In the genomic region with DNA sequence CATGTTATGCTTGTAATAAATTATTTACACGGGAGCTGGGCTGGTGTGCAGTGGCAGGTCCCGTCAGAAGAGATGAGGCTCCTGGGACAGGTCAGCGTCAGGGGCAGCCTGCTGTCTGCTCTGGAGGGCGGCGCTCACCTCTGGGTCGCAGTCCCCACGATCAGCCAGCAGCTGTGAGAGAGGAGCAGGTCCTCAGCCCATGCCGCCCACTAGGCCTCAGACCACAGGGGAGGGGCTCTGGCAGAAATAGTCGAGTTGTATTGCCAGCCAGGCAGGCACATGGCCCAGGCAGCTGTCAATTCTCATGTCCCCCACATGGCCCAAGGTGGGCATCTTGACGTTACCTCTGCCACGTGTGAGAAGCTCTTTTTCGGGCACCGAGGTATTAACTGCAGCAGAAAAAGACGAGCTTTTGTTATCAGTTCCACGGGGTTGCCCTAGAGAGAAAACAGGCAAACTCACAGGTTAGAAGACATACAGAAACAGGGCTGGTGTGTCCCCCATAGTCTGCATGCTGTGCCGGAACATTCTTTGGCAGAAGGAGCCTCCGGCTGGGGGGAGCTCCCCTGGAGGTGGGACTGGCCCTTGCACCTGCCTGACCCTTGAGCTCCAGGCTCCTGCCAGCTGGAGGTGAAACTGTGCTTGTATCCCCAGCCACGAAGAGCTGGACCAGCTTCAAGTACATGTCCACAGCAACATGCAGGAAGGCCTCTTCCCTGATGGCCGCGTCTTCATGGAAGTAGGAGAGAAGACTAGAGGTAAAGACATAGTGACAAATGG, we compare ENCODE assay signal across 2 cellular contexts.
TF ChIP-seq lines count a peak whose summit lies in the region.

No MANE protein-coding gene starts in this region.

TF ChIP-seq in GM23338, 12 proteins besides CTCF, POLR2A, EP300 and RAD21:
- no peak for TF ChIP-seq ETS1 (IDR thresholded peaks at IDR 0.05)
- no peak for TF ChIP-seq STAT1 (IDR thresholded peaks at IDR 0.05; ENCODE audit: unreplicated experiment)
- TF ChIP-seq REST (IDR thresholded peaks at IDR 0.05; ENCODE audit: unreplicated experiment) = no peak
- TF ChIP-seq ZNF114 (CRISPR knock-in tag; IDR thresholded peaks at IDR 0.05) = no peak
- no peak for TF ChIP-seq JUNB (IDR thresholded peaks at IDR 0.05; ENCODE audit: unreplicated experiment)
- TF ChIP-seq, protein P1, sequence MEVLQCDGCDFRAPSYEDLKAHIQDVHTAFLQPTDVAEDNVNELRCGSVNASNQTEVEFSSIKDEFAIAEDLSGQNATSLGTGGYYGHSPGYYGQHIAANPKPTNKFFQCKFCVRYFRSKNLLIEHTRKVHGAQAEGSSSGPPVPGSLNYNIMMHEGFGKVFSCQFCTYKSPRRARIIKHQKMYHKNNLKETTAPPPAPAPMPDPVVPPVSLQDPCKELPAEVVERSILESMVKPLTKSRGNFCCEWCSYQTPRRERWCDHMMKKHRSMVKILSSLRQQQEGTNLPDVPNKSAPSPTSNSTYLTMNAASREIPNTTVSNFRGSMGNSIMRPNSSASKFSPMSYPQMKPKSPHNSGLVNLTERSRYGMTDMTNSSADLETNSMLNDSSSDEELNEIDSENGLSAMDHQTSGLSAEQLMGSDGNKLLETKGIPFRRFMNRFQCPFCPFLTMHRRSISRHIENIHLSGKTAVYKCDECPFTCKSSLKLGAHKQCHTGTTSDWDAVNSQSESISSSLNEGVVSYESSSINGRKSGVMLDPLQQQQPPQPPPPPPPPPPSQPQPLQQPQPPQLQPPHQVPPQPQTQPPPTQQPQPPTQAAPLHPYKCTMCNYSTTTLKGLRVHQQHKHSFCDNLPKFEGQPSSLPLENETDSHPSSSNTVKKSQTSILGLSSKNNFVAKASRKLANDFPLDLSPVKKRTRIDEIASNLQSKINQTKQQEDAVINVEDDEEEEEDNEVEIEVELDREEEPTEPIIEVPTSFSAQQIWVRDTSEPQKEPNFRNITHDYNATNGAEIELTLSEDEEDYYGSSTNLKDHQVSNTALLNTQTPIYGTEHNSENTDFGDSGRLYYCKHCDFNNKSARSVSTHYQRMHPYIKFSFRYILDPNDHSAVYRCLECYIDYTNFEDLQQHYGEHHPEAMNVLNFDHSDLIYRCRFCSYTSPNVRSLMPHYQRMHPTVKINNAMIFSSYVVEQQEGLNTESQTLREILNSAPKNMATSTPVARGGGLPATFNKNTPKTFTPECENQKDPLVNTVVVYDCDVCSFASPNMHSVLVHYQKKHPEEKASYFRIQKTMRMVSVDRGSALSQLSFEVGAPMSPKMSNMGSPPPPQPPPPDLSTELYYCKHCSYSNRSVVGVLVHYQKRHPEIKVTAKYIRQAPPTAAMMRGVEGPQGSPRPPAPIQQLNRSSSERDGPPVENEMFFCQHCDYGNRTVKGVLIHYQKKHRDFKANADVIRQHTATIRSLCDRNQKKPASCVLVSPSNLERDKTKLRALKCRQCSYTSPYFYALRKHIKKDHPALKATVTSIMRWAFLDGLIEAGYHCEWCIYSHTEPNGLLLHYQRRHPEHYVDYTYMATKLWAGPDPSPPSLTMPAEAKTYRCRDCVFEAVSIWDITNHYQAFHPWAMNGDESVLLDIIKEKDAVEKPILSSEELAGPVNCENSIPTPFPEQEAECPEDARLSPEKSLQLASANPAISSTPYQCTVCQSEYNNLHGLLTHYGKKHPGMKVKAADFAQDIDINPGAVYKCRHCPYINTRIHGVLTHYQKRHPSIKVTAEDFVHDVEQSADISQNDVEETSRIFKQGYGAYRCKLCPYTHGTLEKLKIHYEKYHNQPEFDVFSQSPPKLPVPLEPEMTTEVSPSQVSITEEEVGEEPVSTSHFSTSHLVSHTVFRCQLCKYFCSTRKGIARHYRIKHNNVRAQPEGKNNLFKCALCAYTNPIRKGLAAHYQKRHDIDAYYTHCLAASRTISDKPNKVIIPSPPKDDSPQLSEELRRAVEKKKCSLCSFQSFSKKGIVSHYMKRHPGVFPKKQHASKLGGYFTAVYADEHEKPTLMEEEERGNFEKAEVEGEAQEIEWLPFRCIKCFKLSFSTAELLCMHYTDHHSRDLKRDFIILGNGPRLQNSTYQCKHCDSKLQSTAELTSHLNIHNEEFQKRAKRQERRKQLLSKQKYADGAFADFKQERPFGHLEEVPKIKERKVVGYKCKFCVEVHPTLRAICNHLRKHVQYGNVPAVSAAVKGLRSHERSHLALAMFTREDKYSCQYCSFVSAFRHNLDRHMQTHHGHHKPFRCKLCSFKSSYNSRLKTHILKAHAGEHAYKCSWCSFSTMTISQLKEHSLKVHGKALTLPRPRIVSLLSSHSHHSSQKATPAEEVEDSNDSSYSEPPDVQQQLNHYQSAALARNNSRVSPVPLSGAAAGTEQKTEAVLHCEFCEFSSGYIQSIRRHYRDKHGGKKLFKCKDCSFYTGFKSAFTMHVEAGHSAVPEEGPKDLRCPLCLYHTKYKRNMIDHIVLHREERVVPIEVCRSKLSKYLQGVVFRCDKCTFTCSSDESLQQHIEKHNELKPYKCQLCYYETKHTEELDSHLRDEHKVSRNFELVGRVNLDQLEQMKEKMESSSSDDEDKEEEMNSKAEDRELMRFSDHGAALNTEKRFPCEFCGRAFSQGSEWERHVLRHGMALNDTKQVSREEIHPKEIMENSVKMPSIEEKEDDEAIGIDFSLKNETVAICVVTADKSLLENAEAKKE (CRISPR knock-in tag; IDR thresholded peaks at IDR 0.05) = no peak
- TF ChIP-seq POLR2AphosphoS5 (IDR thresholded peaks at IDR 0.05; ENCODE audit: low read depth) = no peak

TF ChIP-seq in GM12878, 131 proteins besides CTCF, POLR2A, EP300 and RAD21:
- TF ChIP-seq MTA2 (IDR thresholded peaks at IDR 0.05; ENCODE audit: low read depth) (no peak), BCLAF1 (IDR thresholded peaks at IDR 0.05) (no peak), HDAC6 (IDR thresholded peaks at IDR 0.05; ENCODE audit: unreplicated experiment) (no peak), STAT3 (IDR thresholded peaks at IDR 0.05; ENCODE audit: low read depth, low read length) (no peak), ZNF207 (IDR thresholded peaks at IDR 0.05; ENCODE audit: borderline replicate concordance) (no peak), HDAC2 (IDR thresholded peaks at IDR 0.05) (no peak), NFIC (IDR thresholded peaks at IDR 0.05; ENCODE audit: low read depth, low read length) (no peak), BRCA1 (IDR thresholded peaks at IDR 0.05; ENCODE audit: low read depth, low read length) (no peak), NBN (IDR thresholded peaks at IDR 0.05) (no peak), GATAD2B (conservative IDR thresholded peaks at IDR 0.05; ENCODE audit: low read depth) (no peak)
- TF ChIP-seq, protein P2, sequence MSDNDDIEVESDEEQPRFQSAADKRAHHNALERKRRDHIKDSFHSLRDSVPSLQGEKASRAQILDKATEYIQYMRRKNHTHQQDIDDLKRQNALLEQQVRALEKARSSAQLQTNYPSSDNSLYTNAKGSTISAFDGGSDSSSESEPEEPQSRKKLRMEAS (IDR thresholded peaks at IDR 0.05; ENCODE audit: low read depth, low read length) = no peak
